In the genomic region with DNA sequence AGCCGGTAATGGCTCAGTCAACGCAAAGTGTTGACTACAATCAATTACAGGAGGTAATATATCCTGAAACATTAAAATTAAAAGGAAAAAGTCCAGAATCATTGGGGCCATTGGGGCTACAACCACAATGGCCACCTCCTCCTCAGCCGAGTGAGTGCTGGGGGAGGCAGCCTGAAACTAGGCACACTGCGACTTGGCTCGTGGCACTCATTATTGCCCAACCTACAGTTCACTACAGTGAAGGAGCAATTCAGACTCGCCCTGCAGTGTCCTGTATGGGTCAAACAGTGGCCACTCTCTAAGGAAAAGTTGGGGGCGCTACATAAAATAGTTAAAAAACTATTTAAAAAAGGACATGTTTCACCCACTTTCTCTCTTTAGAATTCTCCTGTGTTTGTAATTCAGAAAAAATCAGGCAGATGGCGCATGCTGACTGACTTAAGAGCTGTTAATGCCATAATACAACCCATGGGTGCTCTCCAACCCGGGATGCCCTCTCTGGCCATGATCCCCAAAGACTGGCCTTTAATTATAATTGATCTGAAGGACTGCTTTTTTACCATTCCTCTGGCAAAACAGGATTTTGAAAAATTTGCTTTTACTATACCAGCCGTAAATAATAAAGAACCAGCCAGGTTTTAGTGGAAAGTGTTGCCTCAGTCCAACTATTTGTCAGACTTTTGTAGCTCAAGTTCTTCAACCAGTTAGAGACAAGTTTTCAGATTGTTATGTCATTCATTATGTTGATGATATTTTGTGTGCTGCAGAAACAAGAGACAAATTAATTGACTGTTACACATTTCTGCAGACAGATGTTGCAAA, we compare ENCODE assay signal across 8 cellular contexts. TPM values are rescaled to one million over a fixed set of nuclear protein-coding genes. Genes with fewer than 3 reads are reported as not detected.
DNase-seq lines count a peak whose midpoint lies in the region; ATAC-seq, FAIRE-seq and TF ChIP-seq lines count a peak whose summit lies in the region.
"Not testable (repeated sequence)": the region's sequence is repeated elsewhere in the genome, so short reads cannot be mapped to it uniquely, and the experiment has no call there.

No MANE protein-coding gene starts in this region.

- H3K4me3 Mint-ChIP-seq in CD4-positive, CD25-positive, alpha-beta regulatory T cell, result not testable (repeated sequence)

- not testable (repeated sequence) for H3K4me1 Mint-ChIP-seq in CD4-positive, CD25-positive, alpha-beta regulatory T cell

- not testable (repeated sequence) for ATAC-seq in CD4-positive, CD25-positive, alpha-beta regulatory T cell (ENCODE audit: low read depth in 2 of 2); K562; lung (ENCODE audit: insufficient read depth, low FRiP score)
- ATAC-seq in HCT116, result peak; percentile 78

- H3K36me3 Mint-ChIP-seq in CD4-positive, CD25-positive, alpha-beta regulatory T cell, result peaks cover 21% of the 10 kb centered on the region

- not testable (repeated sequence) for H3K79me2 ChIP-seq in HCT116 (ENCODE audit: insufficient read depth, low read length); K562 (ENCODE audit: control insufficient read depth, insufficient read depth, low read length)

- not testable (repeated sequence) for FAIRE-seq in K562 (lab: Jason Lieb, UNC)

- not testable (repeated sequence) for H3K36me3 ChIP-seq in CD4-positive, CD25-positive, alpha-beta regulatory T cell (ENCODE audit: control insufficient read depth, insufficient read depth, low read length); HCT116 (ENCODE audit: control insufficient read depth in 1 of 2, insufficient read depth in 2 of 2, low read length in 2 of 2); K562 (ENCODE audit: control insufficient read depth, insufficient read depth, low read length); lung (ENCODE audit: control insufficient read depth in 2 of 2, insufficient read depth in 2 of 2, low read length in 2 of 2); stomach

- not testable (repeated sequence) for H3K27ac Mint-ChIP-seq in CD4-positive, CD25-positive, alpha-beta regulatory T cell

- not testable (repeated sequence) for H3K27me3 Mint-ChIP-seq in CD4-positive, CD25-positive, alpha-beta regulatory T cell

- H3K9me1 ChIP-seq in K562 (ENCODE audit: control insufficient read depth, insufficient read depth, low read length), result not testable (repeated sequence)

- not testable (repeated sequence) for TF ChIP-seq EP300 in K562 (IDR thresholded peaks at IDR 0.05; ENCODE audit: low read length); stomach (IDR thresholded peaks at IDR 0.05)

- intact Hi-C loops in HCT116 (cut with micrococcal nuclease), result loop anchor here (1.0 kb wide), 1 partner anchor 76 kb away; no protein-coding TSS in a partner anchor
- intact Hi-C loops in K562 (cut with micrococcal nuclease); stomach (cut with DNase I; ENCODE audit: low total_unique reads): not testable (repeated sequence)

- POLR2A ChIA-PET in HCT116 (lab: Charles Lee), result not testable (repeated sequence)
- POLR2A ChIA-PET in K562 (lab: Yijun Ruan, JAX), result interaction anchor here (0.7 to 0.9 kb wide), 2 partner anchors 110 to 128 kb away, joined by 3 read pairs; a partner anchor contains a TSS

- RAD21 ChIA-PET in HCT116 (lab: Charles Lee; ENCODE audit: low non-redundant PET in 1 of 2, low total read pairs in 2 of 2, uncharacterized antibody in 2 of 2, unreplicated experiment in 2 of 2), result not testable (repeated sequence)

- not testable (repeated sequence) for TF ChIP-seq POLR2A in HCT116 (IDR thresholded peaks at IDR 0.05; ENCODE audit: borderline replicate concordance, extremely low read depth, insufficient read depth, insufficient read length); K562 (conservative IDR thresholded peaks at IDR 0.05); stomach (IDR thresholded peaks at IDR 0.05)

- WGBS in K562 (ENCODE audit: insufficient coverage, low coverage, missing lambda C conversion rate), result 66% methylated on average over 10 of the region's 10 CpGs
- 78 to 84% methylated on average over 10 of the region's 10 CpGs for WGBS in lung, 2 donors
- 60 to 72% (median 67%) methylated on average over 10 of the region's 10 CpGs for WGBS in stomach, 5 donors

- peaks cover 0 to 20% (median 6%) of the 10 kb centered on the region in 7 donors for H3K9me3 Mint-ChIP-seq in CD4-positive, CD25-positive, alpha-beta regulatory T cell

- TF ChIP-seq CTCF in HCT116 (IDR thresholded peaks at IDR 0.05 in 2 of 3, conservative IDR thresholded peaks at IDR 0.05 in 1 of 3; ENCODE audit: borderline replicate concordance in 1 of 3, insufficient read depth in 1 of 3, low read depth in 2 of 3, low read length in 2 of 3) (peak; percentile 48 to 71 (median 48)), K562 (IDR thresholded peaks at IDR 0.05 in 2 of 3, conservative IDR thresholded peaks at IDR 0.05 in 1 of 3; ENCODE audit: insufficient read depth in 2 of 3, low read depth in 1 of 3, low read length in 3 of 3) (peak; percentile 25 to 53 (median 40); a peak in 3 of 6 replicates), fibroblast of villous mesenchyme (IDR thresholded peaks at IDR 0.05; ENCODE audit: insufficient read depth, low read depth, low read length) (peak; percentile 50), lung (IDR thresholded peaks at IDR 0.05; ENCODE audit: control extremely low read depth, extremely low read depth) (peak; percentile 41), stomach (IDR thresholded peaks at IDR 0.05) (peak in 5 of 7 experiments; percentile 43 to 82 (median 54))

- not testable (repeated sequence) for H3K9me2 ChIP-seq in HCT116 (ENCODE audit: insufficient read depth)

- not testable (repeated sequence) for H4K20me1 ChIP-seq in HCT116 (ENCODE audit: insufficient read depth); K562 (replicated peaks; ENCODE audit: control insufficient read depth, insufficient read depth, low read length)

- not testable (repeated sequence) for H3K27ac ChIP-seq in CD4-positive, CD25-positive, alpha-beta regulatory T cell (ENCODE audit: insufficient read depth, low read length, poor library complexity, severe bottlenecking); HCT116 (ENCODE audit: low read depth, low read length); K562 (ENCODE audit: extremely low read depth, low read depth, low read length); lung (ENCODE audit: low read depth in 1 of 2, low read length in 1 of 2)
- H3K27ac ChIP-seq in stomach, result peak overlapping the region in 1 of 5 donors; percentile 61

- in situ Hi-C loops in K562 (cut with MboI), result not testable (repeated sequence)

- CTCF ChIA-PET in HCT116 (lab: Charles Lee) (interaction anchor here (0.8 to 1.5 kb wide), 4 partner anchors 22 to 96 kb away, joined by 3 to 10 read pairs (median 3); a partner anchor contains a TSS), K562 (lab: Yijun Ruan, JAX; ENCODE audit: low intra/inter-chr PET ratio) (interaction anchor here (1.0 to 1.2 kb wide), 2 partner anchors 76 to 78 kb away, joined by 3 to 4 read pairs; no protein-coding TSS in a partner anchor)

- H3K4me3 ChIP-seq in CD4-positive, CD25-positive, alpha-beta regulatory T cell (ENCODE audit: low read depth, low read length); HCT116 (replicated peaks in 1 of 2; ENCODE audit: low read depth in 1 of 2, low read length in 2 of 2); K562; fibroblast of villous mesenchyme (ENCODE audit: low read depth, low read length); lung; stomach: not testable (repeated sequence)

- H3K4me2 ChIP-seq in HCT116 (ENCODE audit: low read length); K562 (ENCODE audit: insufficient read depth, low read length): not testable (repeated sequence)

- peak in 2 of 3 donors; percentile 16 to 50 for DNase-seq in CD4-positive, CD25-positive, alpha-beta regulatory T cell
- DNase-seq in HCT116 (ENCODE audit: low read depth, low spot score) (peak; percentile 50), NCI-H226 (peak; percentile 33), SKM-1 treated with dmso at 0.1 percent for 144 hours (lab: John Stamatoyannopoulos, UW; ENCODE audit: unreplicated experiment) (peak; percentile 40), K562 (ENCODE audit: extremely low read depth in 1 of 4, low spot score in 3 of 4) (peak in 1 of 4 experiments; percentile 37), fibroblast of villous mesenchyme (ENCODE audit: low read depth) (peak; percentile 56), stomach (peak; percentile 49)
- DNase-seq in lung (ENCODE audit: low spot score), result not testable (repeated sequence)

- H3K27me3 ChIP-seq in CD4-positive, CD25-positive, alpha-beta regulatory T cell (ENCODE audit: control insufficient read depth, insufficient read depth, low read length); HCT116 (ENCODE audit: insufficient read depth, low read length); K562 (ENCODE audit: control insufficient read depth in 2 of 2, insufficient read depth in 2 of 2, low read length in 2 of 2); lung (ENCODE audit: control insufficient read depth, insufficient read depth); stomach: not testable (repeated sequence)

- not testable (repeated sequence) for H2AFZ ChIP-seq in HCT116 (ENCODE audit: low read depth, low read length, poor library complexity, severe bottlenecking); K562 (ENCODE audit: low read depth, low read length)

- H3K9ac ChIP-seq in HCT116 (ENCODE audit: low read length); K562 (ENCODE audit: insufficient read depth in 1 of 2, low read depth in 2 of 2, low read length in 2 of 2): not testable (repeated sequence)

- TF ChIP-seq RAD21 in HCT116 (IDR thresholded peaks at IDR 0.05; ENCODE audit: low read depth) (peak; percentile 75), K562 (CRISPR knock-in tag; conservative IDR thresholded peaks at IDR 0.05 in 1 of 2, IDR thresholded peaks at IDR 0.05 in 1 of 2) (peak in 1 of 2 experiments; percentile 55; a peak in 3 of 4 replicates)

- not testable (repeated sequence) for H3K4me1 ChIP-seq in CD4-positive, CD25-positive, alpha-beta regulatory T cell (ENCODE audit: control insufficient read depth, insufficient read depth, low read length, poor library complexity, severe bottlenecking); HCT116 (ENCODE audit: control insufficient read depth in 1 of 2, insufficient read depth in 2 of 2, low read length in 2 of 2); K562 (replicated peaks in 1 of 2; ENCODE audit: control insufficient read depth in 2 of 2, insufficient read depth in 2 of 2, low read length in 2 of 2); lung (ENCODE audit: control insufficient read depth in 2 of 2, insufficient read depth in 2 of 2, low read length in 2 of 2)
- H3K4me1 ChIP-seq in stomach, result peaks cover 0 to 22% (median 13%) of the 10 kb centered on the region in 4 donors

- BruUV-seq in HCT116 (replicated peaks; lab: Mats Ljungman, UMichigan); K562 (replicated peaks; lab: Mats Ljungman, UMichigan): not testable (repeated sequence)

- H3K9me3 ChIP-seq in CD4-positive, CD25-positive, alpha-beta regulatory T cell (ENCODE audit: control insufficient read depth in 2 of 2, low read length in 2 of 2); lung (ENCODE audit: control insufficient read depth in 2 of 2, insufficient read depth in 1 of 2, low read length in 1 of 2): not testable (repeated sequence)
- H3K9me3 ChIP-seq in HCT116 (ENCODE audit: control insufficient read depth in 1 of 2, insufficient read depth in 1 of 2, low read depth in 1 of 2, low read length in 2 of 2), result peaks cover 10% of the 10 kb centered on the region in 2 experiments; a peak in 2 of 4 replicates
- H3K9me3 ChIP-seq in K562 (replicated peaks; ENCODE audit: control insufficient read depth, insufficient read depth, low read depth, low read length), result peaks cover 12% of the 10 kb centered on the region
- peaks cover 0 to 13% (median 0%) of the 10 kb centered on the region in 4 donors for H3K9me3 ChIP-seq in stomach

RNA-seq across cellular contexts. Expression of a gene that starts 22.4 kb away (rescaled TPM):
- 36.1 TPM for total RNA-seq in CD4-positive, CD25-positive, alpha-beta regulatory T cell
- 10 to 100 TPM; 43.0 to 77.7 (median 62.6) TPM for polyA plus RNA-seq in CD4-positive, CD25-positive, alpha-beta regulatory T cell
- total RNA-seq in HCT116 (2021; ENCODE audit: unreplicated experiment), result 70.4 TPM
- 52.9 and 59.4 TPM in 2 replicates for polyA plus RNA-seq in HCT116 (2012)
- total RNA-seq in K562 (2011; cell fraction: chromatin; rRNA removed; ENCODE audit: low replicate concordance), result 36.0 and 123 TPM in 2 replicates
- total RNA-seq in K562 (2011; cell fraction: nucleolus; rRNA removed), result 67.4 and 74.2 TPM in 2 replicates
- total RNA-seq in K562 (2011; cell fraction: nucleoplasm; rRNA removed), result 36.3 and 47.1 TPM in 2 replicates
- total RNA-seq in K562 (2014; rRNA removed), result 42.9 and 51.1 TPM in 2 replicates
- total RNA-seq in K562 (2014; rRNA removed; fragmentation: Illumina TruSeq; extraction: Trizol), result 12.1 and 20.6 TPM in 2 replicates
- 29.5 and 33.6 TPM in 2 replicates for total RNA-seq in K562 (2015; rRNA removed; fragmentation: Illumina TruSeq; extraction: Trizol)
- 121 and 133 TPM in 2 replicates for total RNA-seq in K562 (2021)
- 50.5 and 79.2 TPM in 2 replicates for polyA plus RNA-seq in K562 (2011; rRNA removed)
- 59.3 and 94.1 TPM in 2 replicates for polyA plus RNA-seq in K562 (2011; cell fraction: cytosol; rRNA removed)
- polyA plus RNA-seq in K562 (2011; cell fraction: nucleus; rRNA removed), result 201 and 270 TPM in 2 replicates
- polyA plus RNA-seq in K562 (2012), result 54.2 and 74.3 TPM in 2 replicates
- 37.4 and 49.5 TPM in 2 replicates for polyA plus RNA-seq in K562 (2014; fragmentation: Illumina TruSeq; extraction: Trizol)
- polyA plus RNA-seq in K562 (2014; fragmentation: Nextera tagmentation; extraction: Ambion mirVana), result 10 to 100 TPM; 10.6 to 13.2 TPM
- polyA plus RNA-seq in K562 (2014; rRNA removed), result 45.2 and 71.9 TPM in 2 replicates
- polyA minus RNA-seq in K562 (2011; rRNA and poly(A)+ RNA removed), result 20.6 and 27.5 TPM in 2 replicates
- 24.1 and 29.0 TPM in 2 replicates for polyA minus RNA-seq in K562 (2011; cell fraction: cytosol; rRNA and poly(A)+ RNA removed)
- 23.0 and 42.3 TPM in 2 replicates for polyA minus RNA-seq in K562 (2011; cell fraction: nucleus; rRNA and poly(A)+ RNA removed)
- 11.7 and 12.6 TPM in 2 replicates for total RNA-seq in fibroblast of villous mesenchyme
- 10 to 100 TPM; 26.1 to 50.0 TPM for total RNA-seq in lung
- polyA plus RNA-seq in lung, result 10 to 100 TPM; 23.7 to 32.0 TPM
- 100 to 1,000 TPM in 1 of 5 donors, 10 to 100 TPM in 4; 11.1 to 104 (median 14.2) TPM for total RNA-seq in stomach
- 10 to 100 TPM; 13.4 to 31.3 (median 29.4) TPM for polyA plus RNA-seq in stomach

RNA-seq across cellular contexts. Expression of a gene that starts 29.8 kb away (rescaled TPM):
- 8.2 TPM for total RNA-seq in CD4-positive, CD25-positive, alpha-beta regulatory T cell
- polyA plus RNA-seq in CD4-positive, CD25-positive, alpha-beta regulatory T cell, result 10 to 100 TPM; 11.3 to 15.7 (median 11.6) TPM
- total RNA-seq in HCT116 (2021; ENCODE audit: unreplicated experiment), result 10.1 TPM
- 8.2 and 9.5 TPM in 2 replicates for polyA plus RNA-seq in HCT116 (2012)
- 34.0 and 59.4 TPM in 2 replicates for total RNA-seq in K562 (2011; cell fraction: chromatin; rRNA removed; ENCODE audit: low replicate concordance)
- total RNA-seq in K562 (2011; cell fraction: nucleolus; rRNA removed), result 26.8 and 33.7 TPM in 2 replicates
- total RNA-seq in K562 (2011; cell fraction: nucleoplasm; rRNA removed), result 23.8 and 32.1 TPM in 2 replicates
- total RNA-seq in K562 (2014; rRNA removed), result 11.1 and 16.0 TPM in 2 replicates
- 6.5 and 8.8 TPM in 2 replicates for total RNA-seq in K562 (2014; rRNA removed; fragmentation: Illumina TruSeq; extraction: Trizol)
- 8.5 and 9.2 TPM in 2 replicates for total RNA-seq in K562 (2015; rRNA removed; fragmentation: Illumina TruSeq; extraction: Trizol)
- total RNA-seq in K562 (2021), result 11.7 and 14.7 TPM in 2 replicates
- 16.1 and 20.2 TPM in 2 replicates for polyA plus RNA-seq in K562 (2011; rRNA removed)
- 21.7 and 22.5 TPM in 2 replicates for polyA plus RNA-seq in K562 (2011; cell fraction: cytosol; rRNA removed)
- polyA plus RNA-seq in K562 (2011; cell fraction: nucleus; rRNA removed), result 41.4 and 54.7 TPM in 2 replicates
- 9.8 and 19.5 TPM in 2 replicates for polyA plus RNA-seq in K562 (2012)
- polyA plus RNA-seq in K562 (2014; fragmentation: Illumina TruSeq; extraction: Trizol), result 13.4 and 14.8 TPM in 2 replicates
- 10 to 100 TPM in 1 of 2 experiments, 1 to 10 TPM in 1; 6.4 to 11.0 TPM for polyA plus RNA-seq in K562 (2014; fragmentation: Nextera tagmentation; extraction: Ambion mirVana)
- 16.8 and 21.8 TPM in 2 replicates for polyA plus RNA-seq in K562 (2014; rRNA removed)
- 6.0 and 7.0 TPM in 2 replicates for polyA minus RNA-seq in K562 (2011; rRNA and poly(A)+ RNA removed)
- 5.9 and 6.1 TPM in 2 replicates for polyA minus RNA-seq in K562 (2011; cell fraction: cytosol; rRNA and poly(A)+ RNA removed)
- 6.3 and 7.3 TPM in 2 replicates for polyA minus RNA-seq in K562 (2011; cell fraction: nucleus; rRNA and poly(A)+ RNA removed)
- total RNA-seq in fibroblast of villous mesenchyme, result 6.8 and 11.2 TPM in 2 replicates
- total RNA-seq in lung, result 1 to 10 TPM; 4.6 to 7.7 TPM
- polyA plus RNA-seq in lung, result 1 to 10 TPM; 4.5 to 5.0 TPM
- total RNA-seq in stomach, result 10 to 100 TPM in 2 of 5 donors, 1 to 10 TPM in 2, under 1 TPM in 1; 0.58 to 25.7 (median 6.1) TPM
- polyA plus RNA-seq in stomach, result 1 to 10 TPM; 4.8 to 7.5 (median 5.3) TPM

RNA-seq across cellular contexts. Expression of a gene that starts 29.9 kb away (rescaled TPM):
- total RNA-seq in CD4-positive, CD25-positive, alpha-beta regulatory T cell, result 39.7 TPM
- polyA plus RNA-seq in CD4-positive, CD25-positive, alpha-beta regulatory T cell, result 10 to 100 TPM; 29.3 to 35.0 (median 31.3) TPM
- total RNA-seq in HCT116 (2021; ENCODE audit: unreplicated experiment) (22.0 TPM), K562 (2014; rRNA removed) (15.3 and 17.2 TPM in 2 replicates), K562 (2014; rRNA removed; fragmentation: Illumina TruSeq; extraction: Trizol) (5.5 and 6.4 TPM in 2 replicates), K562 (2015; rRNA removed; fragmentation: Illumina TruSeq; extraction: Trizol) (8.4 TPM in 2 replicates), K562 (2021) (23.5 and 24.7 TPM in 2 replicates), fibroblast of villous mesenchyme (53.5 and 62.2 TPM in 2 replicates), lung (10 to 100 TPM; 30.4 to 60.8 TPM), stomach (10 to 100 TPM; 14.7 to 63.7 (median 25.1) TPM)
- polyA plus RNA-seq in HCT116 (2012), result 18.5 and 23.4 TPM in 2 replicates
- 23.0 and 71.8 TPM in 2 replicates for total RNA-seq in K562 (2011; cell fraction: chromatin; rRNA removed; ENCODE audit: low replicate concordance)
- total RNA-seq in K562 (2011; cell fraction: nucleolus; rRNA removed), result 46.7 and 55.7 TPM in 2 replicates
- total RNA-seq in K562 (2011; cell fraction: nucleoplasm; rRNA removed), result 50.5 and 51.6 TPM in 2 replicates
- polyA plus RNA-seq in K562 (2011; rRNA removed) (8.9 and 11.5 TPM in 2 replicates), K562 (2014; fragmentation: Illumina TruSeq; extraction: Trizol) (14.0 and 19.8 TPM in 2 replicates), K562 (2014; fragmentation: Nextera tagmentation; extraction: Ambion mirVana) (1 to 10 TPM; 2.9 to 3.5 TPM), K562 (2014; rRNA removed) (13.4 and 15.4 TPM in 2 replicates), lung (10 to 100 TPM; 26.6 to 66.9 TPM), stomach (10 to 100 TPM; 11.2 to 22.7 (median 13.6) TPM)
- 12.9 and 17.9 TPM in 2 replicates for polyA plus RNA-seq in K562 (2011; cell fraction: cytosol; rRNA removed)
- polyA plus RNA-seq in K562 (2011; cell fraction: nucleus; rRNA removed), result 10.0 and 13.2 TPM in 2 replicates
- 14.0 and 15.6 TPM in 2 replicates for polyA plus RNA-seq in K562 (2012)
- 13.2 and 19.4 TPM in 2 replicates for polyA minus RNA-seq in K562 (2011; rRNA and poly(A)+ RNA removed)
- polyA minus RNA-seq in K562 (2011; cell fraction: cytosol; rRNA and poly(A)+ RNA removed), result 13.9 and 15.2 TPM in 2 replicates
- polyA minus RNA-seq in K562 (2011; cell fraction: nucleus; rRNA and poly(A)+ RNA removed), result 7.0 and 8.6 TPM in 2 replicates

RNA-seq across cellular contexts. Expression of a gene that starts 33.7 kb away (rescaled TPM):
- 9.6 TPM for total RNA-seq in CD4-positive, CD25-positive, alpha-beta regulatory T cell
- 10 to 100 TPM; 15.6 to 20.6 (median 19.2) TPM for polyA plus RNA-seq in CD4-positive, CD25-positive, alpha-beta regulatory T cell
- total RNA-seq in HCT116 (2021; ENCODE audit: unreplicated experiment) (27.2 TPM), K562 (2014; rRNA removed) (91.0 and 99.6 TPM in 2 replicates), K562 (2014; rRNA removed; fragmentation: Illumina TruSeq; extraction: Trizol) (6.3 and 8.8 TPM in 2 replicates), K562 (2015; rRNA removed; fragmentation: Illumina TruSeq; extraction: Trizol) (25.5 and 26.3 TPM in 2 replicates), K562 (2021) (83.2 and 84.9 TPM in 2 replicates), fibroblast of villous mesenchyme (17.3 and 26.4 TPM in 2 replicates), lung (10 to 100 TPM in 1 of 2 donors, 1 to 10 TPM in 1; 5.6 to 36.6 TPM), stomach (100 to 1,000 TPM in 1 of 5 donors, 10 to 100 TPM in 2, 1 to 10 TPM in 2; 5.0 to 186 (median 38.5) TPM)
- 24.5 and 25.1 TPM in 2 replicates for polyA plus RNA-seq in HCT116 (2012)
- 4.9 and 20.6 TPM in 2 replicates for total RNA-seq in K562 (2011; cell fraction: chromatin; rRNA removed; ENCODE audit: low replicate concordance)
- 39.7 and 40.4 TPM in 2 replicates for total RNA-seq in K562 (2011; cell fraction: nucleolus; rRNA removed)
- total RNA-seq in K562 (2011; cell fraction: nucleoplasm; rRNA removed), result 11.4 and 14.2 TPM in 2 replicates
- polyA plus RNA-seq in K562 (2011; rRNA removed) (30.0 and 42.1 TPM in 2 replicates), K562 (2014; fragmentation: Illumina TruSeq; extraction: Trizol) (8.7 and 16.3 TPM in 2 replicates), K562 (2014; fragmentation: Nextera tagmentation; extraction: Ambion mirVana) (1 to 10 TPM; 1.2 to 3.8 TPM), K562 (2014; rRNA removed) (77.2 and 80.2 TPM in 2 replicates), lung (10 to 100 TPM; 21.2 to 34.2 TPM), stomach (10 to 100 TPM; 22.9 to 32.5 (median 30.4) TPM)
- 52.4 and 156 TPM in 2 replicates for polyA plus RNA-seq in K562 (2011; cell fraction: cytosol; rRNA removed)
- 58.2 and 77.0 TPM in 2 replicates for polyA plus RNA-seq in K562 (2011; cell fraction: nucleus; rRNA removed)
- polyA plus RNA-seq in K562 (2012), result 34.3 and 45.7 TPM in 2 replicates
- polyA minus RNA-seq in K562 (2011; rRNA and poly(A)+ RNA removed), result 10.2 and 12.4 TPM in 2 replicates
- 23.4 and 24.1 TPM in 2 replicates for polyA minus RNA-seq in K562 (2011; cell fraction: cytosol; rRNA and poly(A)+ RNA removed)
- 16.2 and 20.6 TPM in 2 replicates for polyA minus RNA-seq in K562 (2011; cell fraction: nucleus; rRNA and poly(A)+ RNA removed)
